11 cellular contexts compared by ENCODE assay signal in genomic region chr3:57974796-57975388, GRCh38. TPM values are rescaled to one million over a fixed set of nuclear protein-coding genes. Genes with fewer than 3 reads are reported as not detected.
DNase-seq lines count a peak whose midpoint lies in the region; ATAC-seq, FAIRE-seq and TF ChIP-seq lines count a peak whose summit lies in the region.
"Had no signal": no experiment of that assay in that cellular context is flagged by ENCODE, and none has a peak within 500 bp of the region (broad histone marks: within the 10 kb centered on the region; RNA-seq: fewer than 3 reads in every experiment).

No MANE protein-coding gene starts in this region.

- no peak for TF ChIP-seq POLR2A in lower leg skin (IDR thresholded peaks at IDR 0.05)

- H3K9me3 Mint-ChIP-seq in activated naive CD8-positive, alpha-beta T cell treated with anti-CD3 and anti-CD28 coated beads, Interleukin-2, amount 50 U/mL, for 24 hours = no peaks in the 10 kb centered on the region
- H3K9me3 Mint-ChIP-seq: activated CD4-positive, alpha-beta memory T cell treated with anti-CD3 and anti-CD28 coated beads, Interleukin-2, amount 10 ng/mL, durations not matched to agents 7 days and 5 days had no signal

- intact Hi-C loops in lower leg skin (cut with DNase I; ENCODE audit: low total_unique reads) = no loop called here

- H3K27me3 Mint-ChIP-seq in activated naive CD8-positive, alpha-beta T cell treated with anti-CD3 and anti-CD28 coated beads, Interleukin-2, amount 50 U/mL, for 24 hours = no peaks in the 10 kb centered on the region
- H3K27me3 Mint-ChIP-seq: activated CD4-positive, alpha-beta memory T cell treated with anti-CD3 and anti-CD28 coated beads, Interleukin-2, amount 10 ng/mL, durations not matched to agents 7 days and 5 days had no signal

- TF ChIP-seq CTCF in choroid plexus epithelial cell (conservative IDR thresholded peaks at IDR 0.05; ENCODE audit: low read depth, low read length) (no peak), lung (IDR thresholded peaks at IDR 0.05; ENCODE audit: control extremely low read depth, extremely low read depth) (no peak), lower leg skin (IDR thresholded peaks at IDR 0.05) (peak in 1 of 3 donors; percentile 38)

- no peaks in the 10 kb centered on the region for H3K9me3 ChIP-seq in lung (ENCODE audit: control insufficient read depth in 2 of 2, insufficient read depth in 1 of 2, low read length in 1 of 2)

- in situ Hi-C loops in ACHN (cut with HindIII; ENCODE audit: low pct_ligation_motif_present, low pct_unique_long_range_greater_than_20kb, low sequenced_read_pairs) = no loop called here

- peak; percentile 95 for DNase-seq in ACHN
- peak; percentile 92 for DNase-seq in HTR-8/SVneo (ENCODE audit: insufficient read length, low spot score)
- DNase-seq in choroid plexus epithelial cell (ENCODE audit: low read depth) = peak; percentile 78
- no peak for DNase-seq in lung (ENCODE audit: low spot score)
- no peak for DNase-seq in lower leg skin (ENCODE audit: low spot score in 2 of 2)
- DNase-seq in NCI-H187 (lab: John Stamatoyannopoulos, UW) = no peak
- no peak for DNase-seq in activated naive CD8-positive, alpha-beta T cell treated with anti-CD3 and anti-CD28 coated beads, Interleukin-2, amount 50 U/mL, for 24 hours
- DNase-seq: activated CD4-positive, alpha-beta memory T cell treated with anti-CD3 and anti-CD28 coated beads, Interleukin-2, amount 10 ng/mL, durations not matched to agents 7 days and 5 days; DMS79; NCI-H1092 treated with DMSO at 0.1 percent for 48 hours had no signal

- peak; percentile 94 for FAIRE-seq in HTR-8/SVneo (lab: Jason Lieb, UNC)

- peak; percentile 78 for ATAC-seq in lung (ENCODE audit: insufficient read depth, low FRiP score)
- ATAC-seq in GM19397 (IDR thresholded peaks at IDR 0.05; ENCODE audit: unreplicated experiment) = no peak
- no peak for ATAC-seq in activated naive CD8-positive, alpha-beta T cell treated with anti-CD3 and anti-CD28 coated beads, Interleukin-2, amount 50 U/mL, for 24 hours

- H3K4me3 ChIP-seq in choroid plexus epithelial cell (ENCODE audit: low read depth, low read length) = no peak overlapping the region
- no peak overlapping the region for H3K4me3 ChIP-seq in lung
- no peak overlapping the region for H3K4me3 ChIP-seq in lower leg skin (ENCODE audit: low read depth, poor library complexity, severe bottlenecking)

- H3K4me3 Mint-ChIP-seq in activated naive CD8-positive, alpha-beta T cell treated with anti-CD3 and anti-CD28 coated beads, Interleukin-2, amount 50 U/mL, for 24 hours = no peak overlapping the region
- H3K4me3 Mint-ChIP-seq: activated CD4-positive, alpha-beta memory T cell treated with anti-CD3 and anti-CD28 coated beads, Interleukin-2, amount 10 ng/mL, durations not matched to agents 7 days and 5 days had no signal

- no peaks in the 10 kb centered on the region for H3K4me1 Mint-ChIP-seq in activated naive CD8-positive, alpha-beta T cell treated with anti-CD3 and anti-CD28 coated beads, Interleukin-2, amount 50 U/mL, for 24 hours

- 68 to 71% methylated on average over 6 of the region's 6 CpGs for WGBS in lung, 2 donors
- WGBS in lower leg skin, 2 donors = 59 to 67% methylated on average over 6 of the region's 6 CpGs

- H3K4me1 ChIP-seq in lung (ENCODE audit: control insufficient read depth in 2 of 2, insufficient read depth in 2 of 2, low read length in 2 of 2) = peaks cover 0 to 1% of the 10 kb centered on the region in 2 donors

- no peaks in the 10 kb centered on the region for H3K36me3 ChIP-seq in lung (ENCODE audit: control insufficient read depth in 2 of 2, insufficient read depth in 2 of 2, low read length in 2 of 2)

- peak overlapping the region; percentile 64 to 78 for H3K27ac ChIP-seq in lung (ENCODE audit: low read depth in 1 of 2, low read length in 1 of 2)

- H3K27me3 ChIP-seq in lung (ENCODE audit: control insufficient read depth, insufficient read depth) = no peaks in the 10 kb centered on the region

- H3K27ac Mint-ChIP-seq in activated naive CD8-positive, alpha-beta T cell treated with anti-CD3 and anti-CD28 coated beads, Interleukin-2, amount 50 U/mL, for 24 hours = no peak overlapping the region
- H3K27ac Mint-ChIP-seq: activated CD4-positive, alpha-beta memory T cell treated with anti-CD3 and anti-CD28 coated beads, Interleukin-2, amount 10 ng/mL, durations not matched to agents 7 days and 5 days had no signal

- H3K36me3 Mint-ChIP-seq in activated naive CD8-positive, alpha-beta T cell treated with anti-CD3 and anti-CD28 coated beads, Interleukin-2, amount 50 U/mL, for 24 hours (ENCODE audit: low read depth) = no peaks in the 10 kb centered on the region

RNA-seq across cellular contexts. Expression of gene FLNB, which starts 33.3 kb away (rescaled TPM):
- total RNA-seq in lung = 100 to 1,000 TPM; 115 to 122 TPM
- polyA plus RNA-seq in lung = 10 to 100 TPM; 32.4 to 72.2 TPM
- 100 to 1,000 TPM; 108 to 155 (median 128) TPM for total RNA-seq in lower leg skin

Comparison
In these comparisons a context has a peak if more than half of its experiments do, and no peak if none do; other contexts are left out.
1. DNase-seq: peak in ACHN (single experiment), HTR-8/SVneo (single experiment) and choroid plexus epithelial cell (single experiment); none in lung (single experiment), lower leg skin (0 of 2), NCI-H187 (0 of 2) and activated naive CD8-positive, alpha-beta T cell treated with anti-CD3 and anti-CD28 coated beads, Interleukin-2, amount 50 U/mL, for 24 hours (single experiment).